Comparison of ENCODE assay signal across 12 cellular contexts in the genomic region with DNA sequence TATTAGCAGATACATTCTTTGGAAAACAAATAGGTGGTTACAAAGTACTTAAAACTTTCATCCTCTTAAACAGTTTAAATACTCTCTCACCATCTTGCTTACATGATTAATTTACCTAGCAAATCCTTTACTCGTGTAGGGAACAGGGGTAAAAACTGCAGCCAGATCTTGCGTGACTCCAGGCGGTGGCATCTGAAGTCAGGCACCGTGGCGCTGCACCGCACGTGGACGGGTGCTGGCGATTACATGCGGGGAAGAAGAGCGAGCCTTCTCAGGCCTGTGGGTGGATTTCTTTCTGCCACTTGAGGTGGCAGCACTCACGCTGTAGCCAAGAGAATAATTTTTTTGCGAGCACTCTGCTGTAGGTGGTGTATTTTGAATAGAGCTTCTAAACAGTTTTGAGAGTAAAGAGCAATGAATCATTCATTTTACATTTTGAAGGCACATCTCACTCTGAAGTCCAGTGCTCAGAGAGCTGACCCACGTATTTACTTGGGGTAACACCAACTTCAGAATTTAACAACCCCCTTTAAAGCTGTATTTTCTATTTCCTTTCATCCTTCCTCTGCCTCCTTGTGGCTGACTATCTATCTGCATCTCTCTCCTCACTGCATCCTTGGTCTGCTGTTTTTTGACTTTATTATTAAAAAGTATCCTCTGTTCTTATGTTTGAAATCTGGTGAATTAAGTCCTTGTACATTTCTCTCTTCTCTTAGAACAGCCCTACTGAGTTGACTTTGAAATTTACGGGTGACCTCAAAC.
DNase-seq lines count a peak whose midpoint lies in the region; ATAC-seq, FAIRE-seq and TF ChIP-seq lines count a peak whose summit lies in the region.
"Had no signal": no experiment of that assay in that cellular context is flagged by ENCODE, and none has a peak within 500 bp of the region (broad histone marks: within the 10 kb centered on the region; RNA-seq: fewer than 3 reads in every experiment).

No MANE protein-coding gene starts in this region.

- no peak overlapping the region for H3K27ac Mint-ChIP-seq in brain
- H3K27ac Mint-ChIP-seq in naive thymus-derived CD4-positive, alpha-beta T cell, result peak overlapping the region in 1 of 9 donors; percentile 19

- TF ChIP-seq POLR2A in IMR-90 (IDR thresholded peaks at IDR 0.05; ENCODE audit: low read depth, low read length), result no peak

- H3K18ac ChIP-seq in IMR-90 (ENCODE audit: low read depth, low read length), result no peak overlapping the region
- no peak overlapping the region for H3K18ac ChIP-seq in mesenchymal stem cell (ENCODE audit: low read depth in 1 of 2, low read length in 2 of 2)

- H2BK120ac ChIP-seq in IMR-90 (ENCODE audit: low read depth, low read length) (no peak overlapping the region), mesenchymal stem cell (ENCODE audit: low read depth, low read length) (no peak overlapping the region)

- in situ Hi-C loops in IMR-90 (cut with MboI; ENCODE audit: low sequenced_read_pairs), result loop anchor here (25.0 kb wide), 1 partner anchor 354 kb away; no protein-coding TSS in a partner anchor

- DNase-seq in AG10803 (ENCODE audit: low read depth), result no peak
- DNase-seq in IMR-90, result peak; percentile 27
- DNase-seq in mesenchymal stem cell, result peak; percentile 36
- DNase-seq in pancreas, result no peak
- no peak for DNase-seq in naive thymus-derived CD4-positive, alpha-beta T cell
- no peak for DNase-seq in stimulated activated CD4-positive, alpha-beta T cell treated with anti-CD3 and anti-CD28 coated beads, Interleukin-4, amount 100 ng/mL, for 24 hours
- DNase-seq: activated CD4-positive, CD25-positive, alpha-beta regulatory T cell treated with anti-CD3 and anti-CD28 coated beads, Interleukin-2, amount 50 U/mL, for 72 hours; Karpas-422 had no signal

- H3K4me1 ChIP-seq in IMR-90 (ENCODE audit: control insufficient read depth, insufficient read depth, low read length) (peaks cover 19% of the 10 kb centered on the region), mesenchymal stem cell (ENCODE audit: control insufficient read depth, insufficient read depth, low read depth, low read length) (peaks cover 2% of the 10 kb centered on the region), pancreas (peaks cover 0 to 4% (median 0%) of the 10 kb centered on the region in 3 donors)
- H3K4me1 ChIP-seq in naive thymus-derived CD4-positive, alpha-beta T cell (ENCODE audit: control insufficient read depth in 2 of 2, insufficient read depth in 2 of 2, low read length in 2 of 2), result peaks cover 7 to 29% of the 10 kb centered on the region in 2 donors

- peak overlapping the region; percentile 68 to 83 for H2BK12ac ChIP-seq in mesenchymal stem cell (ENCODE audit: low read length in 2 of 2)

- no peak overlapping the region for H3K4me2 ChIP-seq in IMR-90 (ENCODE audit: low read depth, low read length)
- no peak overlapping the region for H3K4me2 ChIP-seq in mesenchymal stem cell (ENCODE audit: low read length, poor library complexity, severe bottlenecking)

- no peak for FAIRE-seq in pancreas (lab: Jason Lieb, UNC)
- FAIRE-seq: H54 had no signal

- CTCF ChIA-PET in IMR-90 (lab: Yijun Ruan, JAX), result interaction anchor here (0.7 to 1.4 kb wide), 5 partner anchors 29 to 373 kb away, joined by 3 to 7 read pairs (median 3); no protein-coding TSS in a partner anchor
- CTCF ChIA-PET in naive thymus-derived CD4-positive, alpha-beta T cell (lab: Charles Lee), result interaction anchor here (0.6 to 2.6 kb wide), 15 partner anchors 10 to 396 kb away, joined by 3 to 19 read pairs (median 3); no protein-coding TSS in a partner anchor

- H4K91ac ChIP-seq in IMR-90 (ENCODE audit: insufficient read depth, low read depth, low read length), result no peak overlapping the region
- H4K91ac ChIP-seq in mesenchymal stem cell (ENCODE audit: low read length), result peak overlapping the region; percentile 72

- no peak overlapping the region for H3K4me3 Mint-ChIP-seq in brain
- no peak overlapping the region for H3K4me3 Mint-ChIP-seq in naive thymus-derived CD4-positive, alpha-beta T cell

- H3K4me3 ChIP-seq in AG10803 (ENCODE audit: low read length) (no peak overlapping the region), IMR-90 (ENCODE audit: insufficient read depth, low read depth, low read length) (no peak overlapping the region), mesenchymal stem cell (ENCODE audit: insufficient read depth in 1 of 2, low read depth in 1 of 2, low read length in 2 of 2) (no peak overlapping the region), pancreas (no peak overlapping the region)
- H3K4me3 ChIP-seq in naive thymus-derived CD4-positive, alpha-beta T cell (ENCODE audit: low read length), result no peak overlapping the region
- H3K4me3 ChIP-seq: lung had no signal

- no peak overlapping the region for H2AFZ ChIP-seq in IMR-90 (replicated peaks; ENCODE audit: low read length, poor library complexity)
- no peak overlapping the region for H2AFZ ChIP-seq in mesenchymal stem cell (ENCODE audit: low read depth, low read length)

- H3K4ac ChIP-seq in IMR-90 (ENCODE audit: low read depth, low read length) (no peak overlapping the region), mesenchymal stem cell (ENCODE audit: low read depth in 1 of 2, low read length in 2 of 2) (no peak overlapping the region)

- no peak overlapping the region for H2BK5ac ChIP-seq in IMR-90 (ENCODE audit: low read depth, low read length, poor library complexity, severe bottlenecking)
- no peak overlapping the region for H2BK5ac ChIP-seq in mesenchymal stem cell (ENCODE audit: low read depth, low read length, poor library complexity, severe bottlenecking)

- H4K8ac ChIP-seq in IMR-90 (ENCODE audit: low read depth in 2 of 2, low read length in 2 of 2) (no peak overlapping the region), mesenchymal stem cell (ENCODE audit: low read length) (peak overlapping the region; percentile 21)

- H3K23ac ChIP-seq in IMR-90 (ENCODE audit: low read depth, low read length), result no peak overlapping the region
- H3K23ac ChIP-seq in mesenchymal stem cell (ENCODE audit: low read length in 2 of 2), result no peak overlapping the region

- H3K14ac ChIP-seq in IMR-90 (replicated peaks; ENCODE audit: low read depth, low read length) (no peak overlapping the region), mesenchymal stem cell (ENCODE audit: low read length in 2 of 2) (peak overlapping the region in 1 of 2 experiments; percentile 80)

- H2BK20ac ChIP-seq in IMR-90 (ENCODE audit: low read depth, low read length), result no peak overlapping the region

- peaks cover 0 to 8% (median 0%) of the 10 kb centered on the region in 5 experiments for H3K9me3 Mint-ChIP-seq in brain
- no peaks in the 10 kb centered on the region for H3K9me3 Mint-ChIP-seq in naive thymus-derived CD4-positive, alpha-beta T cell

- H3K79me1 ChIP-seq in IMR-90 (ENCODE audit: low read depth in 1 of 2, low read length in 2 of 2) (peaks cover 25 to 80% of the 10 kb centered on the region in 2 experiments), mesenchymal stem cell (replicated peaks; ENCODE audit: low read length, poor library complexity, severe bottlenecking) (peaks cover 2% of the 10 kb centered on the region)

- H2AK9ac ChIP-seq in IMR-90 (replicated peaks; ENCODE audit: low read depth, low read length, poor library complexity), result no peak overlapping the region

- POLR2A ChIA-PET in IMR-90 (lab: Charles Lee; ENCODE audit: unreplicated experiment), result no interaction called here
- POLR2A ChIA-PET in naive thymus-derived CD4-positive, alpha-beta T cell (lab: Charles Lee), result interaction anchor here (0.7 kb wide), 1 partner anchor 34 kb away, joined by 3 read pairs; no protein-coding TSS in a partner anchor

- TF ChIP-seq RAD21 in IMR-90 (IDR thresholded peaks at IDR 0.05; ENCODE audit: low read length), result peak; percentile 67

- H3K9me1 ChIP-seq in IMR-90 (ENCODE audit: insufficient read depth, low read length), result peaks cover 26% of the 10 kb centered on the region

- H3K4me1 Mint-ChIP-seq in brain, result no peaks in the 10 kb centered on the region
- peaks cover 20 to 50% (median 39%) of the 10 kb centered on the region in 7 donors for H3K4me1 Mint-ChIP-seq in naive thymus-derived CD4-positive, alpha-beta T cell

- H3K27me3 ChIP-seq in IMR-90 (ENCODE audit: control insufficient read depth, insufficient read depth, low read length) (no peaks in the 10 kb centered on the region), mesenchymal stem cell (ENCODE audit: control insufficient read depth in 1 of 2, insufficient read depth in 1 of 2, low read length in 2 of 2) (no peaks in the 10 kb centered on the region), pancreas (no peaks in the 10 kb centered on the region)
- H3K27me3 ChIP-seq in naive thymus-derived CD4-positive, alpha-beta T cell (ENCODE audit: control insufficient read depth in 2 of 2, insufficient read depth in 2 of 2, low read length in 2 of 2), result no peaks in the 10 kb centered on the region

- no peak overlapping the region for H3K56ac ChIP-seq in IMR-90 (ENCODE audit: extremely low read depth, insufficient read depth, low read length)

- TF ChIP-seq CTCF in AG10803 (conservative IDR thresholded peaks at IDR 0.05; ENCODE audit: low read length), result peak; percentile 58
- TF ChIP-seq CTCF in IMR-90 (conservative IDR thresholded peaks at IDR 0.05; ENCODE audit: low read depth, low read length), result peak; percentile 59
- TF ChIP-seq CTCF in brain (conservative IDR thresholded peaks at IDR 0.05), result peak; percentile 60 to 75
- no peak for TF ChIP-seq CTCF in pancreas (IDR thresholded peaks at IDR 0.05)

- H3K9me3 ChIP-seq in IMR-90 (ENCODE audit: control insufficient read depth, insufficient read depth, low read length), result no peaks in the 10 kb centered on the region
- no peaks in the 10 kb centered on the region for H3K9me3 ChIP-seq in mesenchymal stem cell (ENCODE audit: control insufficient read depth, low read length)
- H3K9me3 ChIP-seq in pancreas, result no peaks in the 10 kb centered on the region
- no peaks in the 10 kb centered on the region for H3K9me3 ChIP-seq in naive thymus-derived CD4-positive, alpha-beta T cell (ENCODE audit: control insufficient read depth in 2 of 3, low read length in 3 of 3)

- peaks cover 17% of the 10 kb centered on the region; the same call in 1 of the 2 replicates for H4K20me1 ChIP-seq in IMR-90 (ENCODE audit: insufficient read depth, low read length)

- peaks cover 15% of the 10 kb centered on the region for H3K27me3 Mint-ChIP-seq in brain
- H3K27me3 Mint-ChIP-seq in naive thymus-derived CD4-positive, alpha-beta T cell, result peaks cover 0 to 5% (median 0%) of the 10 kb centered on the region in 5 donors

- no peaks in the 10 kb centered on the region for H3K36me3 Mint-ChIP-seq in brain
- peaks cover 0 to 7% (median 0%) of the 10 kb centered on the region in 5 donors for H3K36me3 Mint-ChIP-seq in naive thymus-derived CD4-positive, alpha-beta T cell

- H3K27ac ChIP-seq in IMR-90 (ENCODE audit: insufficient read depth, low read length) (no peak overlapping the region; the same call in 1 of the 2 replicates), mesenchymal stem cell (ENCODE audit: low read length, poor library complexity, severe bottlenecking) (no peak overlapping the region), pancreas (peak overlapping the region in 1 of 4 donors; percentile 19)
- H3K27ac ChIP-seq in naive thymus-derived CD4-positive, alpha-beta T cell (ENCODE audit: low read depth, low read length), result no peak overlapping the region

- BruUV-seq in IMR-90 (replicated peaks; lab: Mats Ljungman, UMichigan), result no TSS peak

- no peak overlapping the region for H2AK5ac ChIP-seq in IMR-90 (ENCODE audit: low read depth, low read length)
- H2AK5ac ChIP-seq in mesenchymal stem cell (ENCODE audit: low read length, severe bottlenecking), result peak overlapping the region; percentile 21

- no peak overlapping the region for H4K5ac ChIP-seq in IMR-90 (ENCODE audit: low read depth, low read length)

- dilution Hi-C loops in IMR-90 (cut with HindIII; ENCODE audit: low sequenced_read_pairs, unreplicated experiment), result no loop called here

- ATAC-seq in IMR-90 (ENCODE audit: low read depth) (peak; percentile 5; the same call in 1 of the 2 replicates), pancreas (no peak), GM18909 (IDR thresholded peaks at IDR 0.05; ENCODE audit: poor library complexity, unreplicated experiment) (no peak)
- ATAC-seq in naive thymus-derived CD4-positive, alpha-beta T cell, result no peak

- H3K36me3 ChIP-seq in IMR-90 (ENCODE audit: control insufficient read depth, insufficient read depth, low read length) (peaks cover 57% of the 10 kb centered on the region), mesenchymal stem cell (ENCODE audit: control insufficient read depth in 1 of 2, insufficient read depth in 2 of 2, low read depth in 1 of 2, low read length in 2 of 2) (peaks cover 35 to 60% of the 10 kb centered on the region in 2 experiments), pancreas (peaks cover 7 to 41% (median 24%) of the 10 kb centered on the region in 3 donors)
- no peaks in the 10 kb centered on the region for H3K36me3 ChIP-seq in naive thymus-derived CD4-positive, alpha-beta T cell (ENCODE audit: control insufficient read depth in 2 of 3, insufficient read depth in 3 of 3, low read length in 3 of 3)

- 86% methylated on average over 10 of the region's 15 CpGs; no CpG with 5 or more reads in 1 of the 2 experiments for WGBS in IMR-90 (ENCODE audit: extremely low coverage in 2 of 2, insufficient read length in 1 of 2), 2 experiments
- 91% methylated on average over 15 of the region's 15 CpGs for WGBS in mesenchymal stem cell
- WGBS in pancreas, 2 donors, result 88 to 89% methylated on average over 15 of the region's 15 CpGs

- intact Hi-C loops in IMR-90 (cut with micrococcal nuclease) (loop anchor here (1.0 to 2.0 kb wide), 5 partner anchors 69 to 373 kb away; a partner anchor contains a TSS), pancreas (cut with DNase I) (loop anchor here in 2 of 3 donors (10.0 kb wide), 3 partner anchors 61 to 301 kb away; a partner anchor contains a TSS)
- intact Hi-C loops in naive thymus-derived CD4-positive, alpha-beta T cell (cut with micrococcal nuclease), result loop anchor here (1.0 to 10.0 kb wide), 11 partner anchors 15 to 723 kb away; a partner anchor contains a TSS

- H2BK15ac ChIP-seq in IMR-90 (ENCODE audit: low read depth, low read length), result no peak overlapping the region
- no peak overlapping the region for H2BK15ac ChIP-seq in mesenchymal stem cell (ENCODE audit: low read depth, poor library complexity, severe bottlenecking)

- H3K9ac ChIP-seq in IMR-90 (ENCODE audit: low read depth, low read length) (no peak overlapping the region), mesenchymal stem cell (ENCODE audit: low read length) (no peak overlapping the region)

Comparison
In these comparisons a context has a peak if more than half of its experiments do, and no peak if none do; other contexts are left out.
1. DNase-seq: peak in IMR-90 (single experiment) and mesenchymal stem cell (single experiment); none in AG10803 (single experiment), pancreas (0 of 6), naive thymus-derived CD4-positive, alpha-beta T cell (0 of 9) and stimulated activated CD4-positive, alpha-beta T cell treated with anti-CD3 and anti-CD28 coated beads, Interleukin-4, amount 100 ng/mL, for 24 hours (single experiment).
2. CTCF ChIP-seq: peak in AG10803 (single experiment), IMR-90 (single experiment) and brain (2 of 2); none in pancreas (0 of 4).